9 cellular contexts compared by ENCODE assay signal in the genomic region with DNA sequence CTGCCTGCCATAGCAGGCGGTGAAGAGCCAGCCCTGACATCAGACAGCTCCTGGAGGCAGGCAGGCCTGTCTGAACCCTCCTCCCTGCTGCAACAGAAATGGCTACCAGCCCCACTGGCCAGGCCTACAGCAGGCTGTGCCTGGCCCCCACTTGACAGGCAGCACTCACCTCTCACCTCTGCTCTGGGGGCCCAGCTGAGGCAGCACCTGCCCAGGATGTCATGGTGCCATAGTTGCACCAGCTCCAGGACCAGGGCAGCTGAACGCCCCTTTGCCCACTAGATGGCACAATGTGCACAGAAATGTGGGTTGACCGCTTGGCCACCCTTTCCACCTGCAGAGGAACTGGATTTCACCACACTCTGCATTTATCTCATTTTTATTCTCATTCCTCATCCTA. TPM values are rescaled to one million over a fixed set of nuclear protein-coding genes. Genes with fewer than 3 reads are reported as not detected.
A peak's percentile ranks its signal among the peaks of the same experiment; 100 is the strongest.
DNase-seq lines count a peak whose midpoint lies in the region; ATAC-seq and TF ChIP-seq lines count a peak whose summit lies in the region.
"Had no signal": no experiment of that assay in that cellular context is flagged by ENCODE, and none has a peak within 500 bp of the region (broad histone marks: within the 10 kb centered on the region; RNA-seq: fewer than 3 reads in every experiment).

No MANE protein-coding gene starts in this region.

- no peak overlapping the region for H3K27ac ChIP-seq in left ventricle myocardium inferior (replicated peaks)

- DNase-seq in AG10803 (ENCODE audit: low read depth) (peak; percentile 72), MV-4-11 (lab: John Stamatoyannopoulos, UW) (peak; percentile 67), T-cell (peak; percentile 41 to 78 (median 69)), left ventricle myocardium inferior (peak; percentile 62), sciatic nerve (ENCODE audit: low spot score) (peak; percentile 87)
- peak; percentile 79 for DNase-seq in activated naive CD8-positive, alpha-beta T cell treated with anti-CD3 and anti-CD28 coated beads, Interleukin-2, amount 50 U/mL, for 24 hours

- peak; percentile 80 for TF ChIP-seq CTCF in AG10803 (conservative IDR thresholded peaks at IDR 0.05; ENCODE audit: low read length)
- peak; percentile 88 for TF ChIP-seq CTCF in left ventricle myocardium inferior (IDR thresholded peaks at IDR 0.05; ENCODE audit: borderline replicate concordance)

- no peak overlapping the region for H3K27ac Mint-ChIP-seq in T-cell
- no peak overlapping the region for H3K27ac Mint-ChIP-seq in activated naive CD8-positive, alpha-beta T cell treated with anti-CD3 and anti-CD28 coated beads, Interleukin-2, amount 50 U/mL, for 24 hours

- H3K9me3 Mint-ChIP-seq in T-cell, result no peaks in the 10 kb centered on the region
- H3K9me3 Mint-ChIP-seq in activated naive CD8-positive, alpha-beta T cell treated with anti-CD3 and anti-CD28 coated beads, Interleukin-2, amount 50 U/mL, for 24 hours, result no peaks in the 10 kb centered on the region

- POLR2A ChIA-PET in T-cell (lab: Charles Lee), result interaction anchor here in 1 of 2 donors (0.6 kb wide), 1 partner anchor 42 kb away, joined by 4 read pairs; no protein-coding TSS in a partner anchor

- H3K4me3 Mint-ChIP-seq in T-cell, result no peak overlapping the region
- no peak overlapping the region for H3K4me3 Mint-ChIP-seq in activated naive CD8-positive, alpha-beta T cell treated with anti-CD3 and anti-CD28 coated beads, Interleukin-2, amount 50 U/mL, for 24 hours

- H3K4me3 ChIP-seq in AG10803 (ENCODE audit: low read length) (no peak overlapping the region), left ventricle myocardium inferior (no peak overlapping the region)
- H3K4me3 ChIP-seq: HAP-1 had no signal

- H3K36me3 ChIP-seq in left ventricle myocardium inferior, result no peaks in the 10 kb centered on the region
- H3K36me3 ChIP-seq: HAP-1 had no signal

- CTCF ChIA-PET in T-cell (lab: Charles Lee), result interaction anchor here (0.5 to 1.9 kb wide), 15 partner anchors 11 to 526 kb away, joined by 3 to 8 read pairs (median 4); no protein-coding TSS in a partner anchor

- H3K27me3 Mint-ChIP-seq in T-cell, result no peaks in the 10 kb centered on the region
- no peaks in the 10 kb centered on the region for H3K27me3 Mint-ChIP-seq in activated naive CD8-positive, alpha-beta T cell treated with anti-CD3 and anti-CD28 coated beads, Interleukin-2, amount 50 U/mL, for 24 hours

- H3K4me1 ChIP-seq in left ventricle myocardium inferior, result peaks cover 12% of the 10 kb centered on the region
- H3K4me1 ChIP-seq: HAP-1 had no signal

- H3K36me3 Mint-ChIP-seq in T-cell, result peaks cover 11% of the 10 kb centered on the region
- H3K36me3 Mint-ChIP-seq in activated naive CD8-positive, alpha-beta T cell treated with anti-CD3 and anti-CD28 coated beads, Interleukin-2, amount 50 U/mL, for 24 hours (ENCODE audit: low read depth), result no peaks in the 10 kb centered on the region

- H3K9me3 ChIP-seq in left ventricle myocardium inferior (replicated peaks), result no peaks in the 10 kb centered on the region
- H3K9me3 ChIP-seq: HAP-1 had no signal

- ATAC-seq in GM18868 (IDR thresholded peaks at IDR 0.05; ENCODE audit: unreplicated experiment), result peak; percentile 57
- peak; percentile 80 to 94 (median 87) for ATAC-seq in T-cell (replicated peaks in 1 of 4)
- peak; percentile 87 for ATAC-seq in activated naive CD8-positive, alpha-beta T cell treated with anti-CD3 and anti-CD28 coated beads, Interleukin-2, amount 50 U/mL, for 24 hours
- ATAC-seq in sciatic nerve, result peak; percentile 88
- ATAC-seq in HG03039 (IDR thresholded peaks at IDR 0.05; ENCODE audit: unreplicated experiment), result no peak

- peaks cover 0 to 7% (median 3%) of the 10 kb centered on the region in 3 donors for H3K4me1 Mint-ChIP-seq in T-cell
- H3K4me1 Mint-ChIP-seq in activated naive CD8-positive, alpha-beta T cell treated with anti-CD3 and anti-CD28 coated beads, Interleukin-2, amount 50 U/mL, for 24 hours, result no peaks in the 10 kb centered on the region

- H3K27me3 ChIP-seq in left ventricle myocardium inferior (ENCODE audit: low read depth), result no peaks in the 10 kb centered on the region

- intact Hi-C loops in left ventricle myocardium inferior (cut with micrococcal nuclease), result loop anchor here (10.0 kb wide), 1 partner anchor 238 kb away; no protein-coding TSS in a partner anchor
- intact Hi-C loops in sciatic nerve (cut with DNase I), result loop anchor here (5.0 kb wide), 1 partner anchor 56 kb away; no protein-coding TSS in a partner anchor

RNA-seq across cellular contexts. Expression of a gene that starts 30.6 kb away (rescaled TPM):
- total RNA-seq in T-cell, result 10 to 100 TPM; 12.0 to 24.2 (median 22.3) TPM
- 36.8 TPM for total RNA-seq in left ventricle myocardium inferior
- 21.8 TPM for total RNA-seq in sciatic nerve

RNA-seq across cellular contexts. Expression of a gene that starts 30.7 kb away (rescaled TPM):
- 10 to 100 TPM; 16.6 to 21.1 (median 19.3) TPM for total RNA-seq in T-cell
- total RNA-seq in left ventricle myocardium inferior, result 37.2 TPM
- total RNA-seq in sciatic nerve, result 38.0 TPM
